Comparison of ENCODE assay signal across 17 cellular contexts in the genomic region with DNA sequence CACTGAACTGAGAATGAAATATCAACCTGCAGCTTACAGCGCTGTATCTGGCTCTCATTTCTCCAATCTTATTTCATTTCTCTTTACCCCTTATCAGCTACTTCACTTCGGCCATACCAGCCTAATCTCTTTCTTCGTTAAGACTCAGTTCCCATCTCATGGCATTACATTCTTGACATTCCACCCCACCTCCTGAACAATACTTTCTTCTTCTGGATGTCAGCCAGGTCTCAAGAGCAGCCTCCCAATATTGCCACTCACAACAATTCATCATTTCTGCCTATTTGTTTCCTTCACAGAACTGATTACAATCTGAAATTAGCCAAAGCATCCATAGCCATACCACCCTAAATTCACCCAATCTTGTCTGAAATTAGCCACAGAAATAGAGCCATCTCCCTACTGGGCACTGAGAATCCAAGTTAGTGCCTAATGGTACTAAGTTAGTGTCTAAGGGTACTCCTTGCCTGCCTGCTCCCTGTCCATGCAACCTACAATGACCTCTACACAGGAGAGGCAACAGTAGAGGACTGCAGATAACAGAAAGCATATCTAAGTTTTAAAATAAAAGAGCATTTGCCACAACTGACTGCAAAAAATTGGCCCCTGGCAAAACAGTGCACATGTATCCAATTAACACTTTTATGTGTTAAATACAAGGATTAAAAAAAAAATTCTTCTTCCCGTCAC. TPM values are rescaled to one million over a fixed set of nuclear protein-coding genes. Genes with fewer than 3 reads are reported as not detected.
DNase-seq lines count a peak whose midpoint lies in the region; ATAC-seq and TF ChIP-seq lines count a peak whose summit lies in the region.
"Had no signal": no experiment of that assay in that cellular context is flagged by ENCODE, and none has a peak within 500 bp of the region (broad histone marks: within the 10 kb centered on the region; RNA-seq: fewer than 3 reads in every experiment).

No MANE protein-coding gene starts in this region.

- peaks cover 28% of the 10 kb centered on the region for H3K36me3 Mint-ChIP-seq in effector memory CD8-positive, alpha-beta T cell (ENCODE audit: insufficient read depth)

- H3K9me3 Mint-ChIP-seq in effector memory CD8-positive, alpha-beta T cell, result no peaks in the 10 kb centered on the region
- H3K9me3 Mint-ChIP-seq: IgD-negative memory B cell had no signal

- no peaks in the 10 kb centered on the region for H3K27me3 ChIP-seq in BLaER1 treated with 17β-estradiol and CSF1 and Interleukin-3, amounts not matched to agents 10 nM and 100 nM
- H3K27me3 ChIP-seq in tibial nerve, result no peaks in the 10 kb centered on the region
- H3K27me3 ChIP-seq: body of pancreas, sigmoid colon, stomach had no signal

- H3K4me1 Mint-ChIP-seq in effector memory CD8-positive, alpha-beta T cell (ENCODE audit: low read depth in 2 of 2), result peaks cover 19 to 27% of the 10 kb centered on the region in 2 donors

- no peak for TF ChIP-seq POLR2A in tibial nerve (IDR thresholded peaks at IDR 0.05)

- TF ChIP-seq CTCF in HEK293 (tag by site-specific recombination; IDR thresholded peaks at IDR 0.05) (no peak), tibial nerve (IDR thresholded peaks at IDR 0.05) (no peak)

- H3K4me3 ChIP-seq in BLaER1 treated with 17β-estradiol and CSF1 and Interleukin-3, amounts not matched to agents 10 nM and 100 nM, result no peak overlapping the region
- H3K4me3 ChIP-seq in HEK293 (ENCODE audit: low read depth, low read length) (no peak overlapping the region), mesodermal cell (ENCODE audit: extremely low read depth, insufficient read depth, low read length, poor library complexity, severe bottlenecking) (no peak overlapping the region), tibial nerve (no peak overlapping the region)
- H3K4me3 ChIP-seq: body of pancreas, sigmoid colon, stomach had no signal

- WGBS in mesodermal cell (ENCODE audit: insufficient coverage in 2 of 2), 2 experiments, result 54 to 72% methylated on average over 3 of the region's 4 CpGs
- 71 to 73% methylated on average over 4 of the region's 4 CpGs for WGBS in tibial nerve, 2 donors

- H3K4me1 ChIP-seq in BLaER1 treated with 17β-estradiol and CSF1 and Interleukin-3, amounts not matched to agents 10 nM and 100 nM, result peaks cover 0 to 29% (median 23%) of the 10 kb centered on the region in 10 experiments; a peak in 15 of 20 replicates
- no peaks in the 10 kb centered on the region for H3K4me1 ChIP-seq in HEK293 (ENCODE audit: control insufficient read depth, insufficient read depth, low read length)
- peaks cover 12% of the 10 kb centered on the region for H3K4me1 ChIP-seq in mesodermal cell (ENCODE audit: control insufficient read depth, insufficient read depth, low read length, poor library complexity, severe bottlenecking)
- peaks cover 0 to 14% (median 2%) of the 10 kb centered on the region in 4 donors for H3K4me1 ChIP-seq in tibial nerve

- H3K4me2 ChIP-seq in BLaER1 treated with 17β-estradiol and CSF1 and Interleukin-3, amounts not matched to agents 10 nM and 100 nM, result peak overlapping the region in 7 of 11 experiments; percentile 22 to 63 (median 36); a peak in 11 of 22 replicates

- POLR2A ChIA-PET in HEK293 (lab: Yijun Ruan, JAX), result no interaction called here

- no peak overlapping the region for H3K4me3 Mint-ChIP-seq in effector memory CD8-positive, alpha-beta T cell

- no peak overlapping the region for H3K27ac ChIP-seq in BLaER1 treated with 17β-estradiol and CSF1 and Interleukin-3, amounts not matched to agents 10 nM and 100 nM
- no peak overlapping the region for H3K27ac ChIP-seq in HEK293 (ENCODE audit: extremely low read depth, low read depth, low read length)
- H3K27ac ChIP-seq in mesodermal cell (ENCODE audit: low read depth, low read length, severe bottlenecking), result peak overlapping the region; percentile 25
- no peak overlapping the region for H3K27ac ChIP-seq in tibial nerve
- H3K27ac ChIP-seq: body of pancreas, sigmoid colon, stomach, VCaP had no signal

- peaks cover 90 to 100% (median 96%) of the 10 kb centered on the region in 11 experiments for H3K36me3 ChIP-seq in BLaER1 treated with 17β-estradiol and CSF1 and Interleukin-3, amounts not matched to agents 10 nM and 100 nM
- peaks cover 12 to 66% of the 10 kb centered on the region in 2 experiments; a peak in 2 of 3 replicates for H3K36me3 ChIP-seq in HEK293 (ENCODE audit: control insufficient read depth in 2 of 2, insufficient read depth in 1 of 2, low read length in 2 of 2)
- H3K36me3 ChIP-seq in mesodermal cell (ENCODE audit: control insufficient read depth, insufficient read depth, low read length), result peaks cover 83% of the 10 kb centered on the region
- peaks cover 0 to 50% (median 5%) of the 10 kb centered on the region in 3 donors for H3K36me3 ChIP-seq in tibial nerve

- H4K20me1 ChIP-seq in BLaER1 treated with 17β-estradiol and CSF1 and Interleukin-3, amounts not matched to agents 10 nM and 100 nM, result peaks cover 40 to 99% (median 96%) of the 10 kb centered on the region in 11 experiments; a peak in 21 of 22 replicates

- no peaks in the 10 kb centered on the region for H3K27me3 Mint-ChIP-seq in effector memory CD8-positive, alpha-beta T cell
- H3K27me3 Mint-ChIP-seq: IgD-negative memory B cell had no signal

- no peak for ATAC-seq in effector memory CD8-positive, alpha-beta T cell (replicated peaks)
- no peak for ATAC-seq in GM21619 (IDR thresholded peaks at IDR 0.05; ENCODE audit: unreplicated experiment)
- ATAC-seq: body of pancreas had no signal

- H3K9ac ChIP-seq in BLaER1 treated with 17β-estradiol and CSF1 and Interleukin-3, amounts not matched to agents 10 nM and 100 nM, result no peak overlapping the region

- CTCF ChIA-PET in HEK293 (lab: Yijun Ruan, JAX), result interaction anchor here (1.1 to 2.0 kb wide), 2 partner anchors 12 to 51 kb away, joined by 3 to 7 read pairs; no protein-coding TSS in a partner anchor

- H3K9me3 ChIP-seq in BLaER1 treated with 17β-estradiol and CSF1 and Interleukin-3, amounts not matched to agents 10 nM and 100 nM (replicated peaks in 1 of 11), result 0 out of 22 replicates have a peak, but pooled peaks cover 0 to 5% (median 0%) of the 10 kb centered on the region in 11 experiments
- H3K9me3 ChIP-seq in HEK293 (ENCODE audit: control insufficient read depth, insufficient read depth, low read depth, low read length) (no peaks in the 10 kb centered on the region), mesodermal cell (ENCODE audit: control insufficient read depth, low read length) (no peaks in the 10 kb centered on the region), tibial nerve (no peaks in the 10 kb centered on the region)
- H3K9me3 ChIP-seq: body of pancreas, sigmoid colon, stomach had no signal

- H3K27ac Mint-ChIP-seq in effector memory CD8-positive, alpha-beta T cell, result peak overlapping the region; percentile 19 to 60

- no peak for DNase-seq in effector memory CD8-positive, alpha-beta T cell
- no peak for DNase-seq in anterior cingulate cortex (lab: John Stamatoyannopoulos, UW)
- DNase-seq in NCI-H1092 treated with DMSO at 0.1 percent for 48 hours (lab: John Stamatoyannopoulos, UW), result no peak
- DNase-seq in tibial nerve (ENCODE audit: low spot score in 2 of 2), result no peak
- DNase-seq: body of pancreas, erythroblast, NCI-H1436, NCI-H774, SHP77 treated with DMSO at 0.1 percent for 48 hours, sigmoid colon, stomach had no signal

- TF ChIP-seq EP300 in tibial nerve (IDR thresholded peaks at IDR 0.05), result no peak

TF ChIP-seq in HEK293, 187 proteins besides CTCF, POLR2A, EP300 and RAD21:
- TF ChIP-seq ZNF114 (tag by site-specific recombination; IDR thresholded peaks at IDR 0.05) (no peak), PRDM1 (tag by site-specific recombination; IDR thresholded peaks at IDR 0.05) (peak; percentile 58), ZNF223 (tag by site-specific recombination; IDR thresholded peaks at IDR 0.05) (no peak)

RNA-seq across cellular contexts. Expression of a gene that starts 35.2 kb away (rescaled TPM):
- 28.2 TPM for polyA plus RNA-seq in mesodermal cell (2013, experiment 1 of 2)
- polyA plus RNA-seq in mesodermal cell (2013, experiment 2 of 2), result 25.9 TPM
- 10 to 100 TPM; 64.0 to 73.9 (median 65.1) TPM for total RNA-seq in tibial nerve
